In the genomic region with DNA sequence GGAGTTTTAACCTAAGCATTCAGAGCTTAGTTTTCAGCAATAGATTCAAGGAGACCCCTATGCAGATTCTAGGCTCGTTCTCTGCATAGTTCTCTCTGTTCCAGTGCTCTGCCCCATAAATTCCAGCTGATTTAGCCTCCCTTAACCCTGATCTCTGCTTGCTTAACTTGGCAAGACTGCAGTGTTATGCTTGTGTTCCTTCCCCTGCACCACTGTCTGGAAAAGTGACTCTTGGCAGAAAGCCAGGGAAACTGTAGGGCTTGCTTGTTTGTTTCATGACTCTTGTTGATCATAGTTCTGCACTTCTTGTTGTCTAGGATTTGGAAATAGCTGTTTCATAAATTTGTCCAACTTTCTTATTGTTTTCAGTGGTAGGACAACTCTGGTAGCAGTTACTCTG, we compare ENCODE assay signal across 16 cellular contexts. TPM values are rescaled to one million over a fixed set of nuclear protein-coding genes. Genes with fewer than 3 reads are reported as not detected.
DNase-seq lines count a peak whose midpoint lies in the region; ATAC-seq and TF ChIP-seq lines count a peak whose summit lies in the region.
"Had no signal": no experiment of that assay in that cellular context is flagged by ENCODE, and none has a peak within 500 bp of the region (broad histone marks: within the 10 kb centered on the region; RNA-seq: fewer than 3 reads in every experiment).

No MANE protein-coding gene starts in this region.

- no peak overlapping the region for H2AFZ ChIP-seq in neural progenitor cell (replicated peaks)
- H2AFZ ChIP-seq: parathyroid adenoma had no signal

- peaks cover 29% of the 10 kb centered on the region for H3K27me3 Mint-ChIP-seq in CD4-positive, alpha-beta T cell
- H3K27me3 Mint-ChIP-seq in neural progenitor cell (ENCODE audit: insufficient read depth, low read depth), result peaks cover 6% of the 10 kb centered on the region

- no peaks in the 10 kb centered on the region for H3K36me3 ChIP-seq in brain microvascular endothelial cell (replicated peaks)
- H3K36me3 ChIP-seq in neural progenitor cell, result no peaks in the 10 kb centered on the region
- H3K36me3 ChIP-seq: SJCRH30, upper lobe of left lung had no signal

- H3K79me2 ChIP-seq in neural progenitor cell (ENCODE audit: low read depth), result no peaks in the 10 kb centered on the region
- H3K79me2 ChIP-seq: parathyroid adenoma had no signal

- TF ChIP-seq CTCF in brain microvascular endothelial cell (IDR thresholded peaks at IDR 0.05; ENCODE audit: low read depth, low read length, missing control alignments) (no peak), neural progenitor cell (IDR thresholded peaks at IDR 0.05) (no peak)
- TF ChIP-seq CTCF in CD4-positive, alpha-beta T cell (IDR thresholded peaks at IDR 0.05), result no peak

- H4K20me1 ChIP-seq in neural progenitor cell (ENCODE audit: low read depth), result no peaks in the 10 kb centered on the region

- no peak overlapping the region for H3K27ac Mint-ChIP-seq in CD4-positive, alpha-beta T cell
- no peak overlapping the region for H3K27ac Mint-ChIP-seq in neural progenitor cell
- H3K27ac Mint-ChIP-seq: activated CD4-positive, alpha-beta T cell treated with anti-CD3 and anti-CD28 coated beads for 36 hours; activated naive CD4-positive, alpha-beta T cell treated with anti-CD3 and anti-CD28 coated beads for 36 hours; endodermal cell; immature natural killer cell had no signal

- no peaks in the 10 kb centered on the region for H3F3A ChIP-seq in neural progenitor cell (ENCODE audit: low read depth)

- in situ Hi-C loops in brain microvascular endothelial cell (cut with HindIII; ENCODE audit: low pct_ligation_motif_present, low sequenced_read_pairs), result no loop called here

- ATAC-seq in left ventricle myocardium superior, result peak; percentile 91
- ATAC-seq in GM21619 (IDR thresholded peaks at IDR 0.05; ENCODE audit: unreplicated experiment), result no peak
- ATAC-seq in CD4-positive, alpha-beta T cell (ENCODE audit: poor library complexity), result no peak
- ATAC-seq: activated CD4-positive, alpha-beta T cell treated with anti-CD3 and anti-CD28 coated beads for 36 hours had no signal

- intact Hi-C loops in left ventricle myocardium superior (cut with micrococcal nuclease), result no loop called here
- intact Hi-C loops in CD4-positive, alpha-beta T cell (cut with DNase I, micrococcal nuclease), result no loop called here

- POLR2A ChIA-PET in CD4-positive, alpha-beta T cell (lab: Charles Lee), result no interaction called here

- DNase-seq in LoVo (ENCODE audit: low spot score) (peak; percentile 14), brain microvascular endothelial cell (peak; percentile 76), left ventricle myocardium superior (no peak), skeletal muscle cell (ENCODE audit: low read depth) (peak; percentile 68), neural progenitor cell (ENCODE audit: low spot score) (no peak)
- DNase-seq in CD4-positive, alpha-beta T cell, result no peak
- DNase-seq in activated T-cell treated with anti-CD3 and anti-CD28 coated beads, Interleukin-2, amount 50 U/mL, for 1 hour, result no peak
- DNase-seq: activated CD4-positive, alpha-beta T cell treated with anti-CD3 and anti-CD28 coated beads for 36 hours; activated naive CD4-positive, alpha-beta T cell treated with anti-CD3 and anti-CD28 coated beads for 36 hours; endodermal cell; immature natural killer cell; NCI-H2029 treated with DMSO at 0.1 percent for 48 hours; upper lobe of left lung had no signal

- H3K4me3 ChIP-seq in brain microvascular endothelial cell (ENCODE audit: low read depth, low read length) (no peak overlapping the region), skeletal muscle cell (ENCODE audit: low read depth, low read length) (no peak overlapping the region), neural progenitor cell (no peak overlapping the region)
- H3K4me3 ChIP-seq: SJCRH30, upper lobe of left lung had no signal

- H3K27me3 ChIP-seq in brain microvascular endothelial cell (replicated peaks) (no peaks in the 10 kb centered on the region), neural progenitor cell (no peaks in the 10 kb centered on the region)
- no peaks in the 10 kb centered on the region for H3K27me3 ChIP-seq in CD4-positive, alpha-beta T cell (ENCODE audit: control insufficient read depth, insufficient read depth, low read length)
- H3K27me3 ChIP-seq: upper lobe of left lung had no signal

- H3K4me3 Mint-ChIP-seq in CD4-positive, alpha-beta T cell, result no peak overlapping the region
- H3K4me3 Mint-ChIP-seq in neural progenitor cell, result no peak overlapping the region
- H3K4me3 Mint-ChIP-seq: activated CD4-positive, alpha-beta T cell treated with anti-CD3 and anti-CD28 coated beads for 36 hours; activated naive CD4-positive, alpha-beta T cell treated with anti-CD3 and anti-CD28 coated beads for 36 hours; endodermal cell; immature natural killer cell had no signal

- H3K9ac ChIP-seq in neural progenitor cell, result no peak overlapping the region
- H3K9ac ChIP-seq: parathyroid adenoma had no signal

- peaks cover 4% of the 10 kb centered on the region for H3K4me1 ChIP-seq in neural progenitor cell
- H3K4me1 ChIP-seq: SJCRH30 had no signal

- peak overlapping the region; percentile 59 for H3K27ac ChIP-seq in brain microvascular endothelial cell
- no peak overlapping the region for H3K27ac ChIP-seq in CD4-positive, alpha-beta T cell (ENCODE audit: low read depth, low read length)
- H3K27ac ChIP-seq in neural progenitor cell, result no peak overlapping the region
- H3K27ac ChIP-seq: parathyroid adenoma, SJCRH30 had no signal

- H3K4me2 ChIP-seq in neural progenitor cell, result no peak overlapping the region

- H3K9me3 Mint-ChIP-seq in CD4-positive, alpha-beta T cell, result no peaks in the 10 kb centered on the region
- H3K9me3 Mint-ChIP-seq in neural progenitor cell, result peaks cover 6% of the 10 kb centered on the region

- CTCF ChIA-PET in CD4-positive, alpha-beta T cell (lab: Charles Lee), result no interaction called here

- no peaks in the 10 kb centered on the region for H3K36me3 Mint-ChIP-seq in CD4-positive, alpha-beta T cell (ENCODE audit: low read depth)
- no peaks in the 10 kb centered on the region for H3K36me3 Mint-ChIP-seq in neural progenitor cell

- H3K9me3 ChIP-seq in CD4-positive, alpha-beta T cell (ENCODE audit: control insufficient read depth, low read length), result peaks cover 13% of the 10 kb centered on the region
- H3K9me3 ChIP-seq in neural progenitor cell (ENCODE audit: low read depth), result no peaks in the 10 kb centered on the region
- H3K9me3 ChIP-seq: upper lobe of left lung had no signal

- H3K4me1 Mint-ChIP-seq in CD4-positive, alpha-beta T cell (ENCODE audit: low read depth), result no peaks in the 10 kb centered on the region
- peaks cover 3% of the 10 kb centered on the region for H3K4me1 Mint-ChIP-seq in neural progenitor cell
- H3K4me1 Mint-ChIP-seq: activated CD4-positive, alpha-beta T cell treated with anti-CD3 and anti-CD28 coated beads for 36 hours; immature natural killer cell had no signal

RNA-seq across cellular contexts. Expression of a gene that starts 40.2 kb away (rescaled TPM):
- total RNA-seq in left ventricle myocardium superior (75.6 TPM), neural progenitor cell (ENCODE audit: low replicate concordance) (60.3 and 100 TPM in 2 replicates)
- total RNA-seq in CD4-positive, alpha-beta T cell, result 10 to 100 TPM; 12.9 to 16.8 TPM

RNA-seq across cellular contexts. Expression of a gene that starts 40.2 kb away (rescaled TPM):
- total RNA-seq in left ventricle myocardium superior (35.1 TPM), neural progenitor cell (ENCODE audit: low replicate concordance) (25.7 and 36.2 TPM in 2 replicates)
- total RNA-seq in CD4-positive, alpha-beta T cell, result 10 to 100 TPM; 13.2 to 15.1 TPM

Comparison
In these comparisons a context has a peak if more than half of its experiments do, and no peak if none do; other contexts are left out.
1. DNase-seq: peak in LoVo (single experiment), brain microvascular endothelial cell (single experiment) and skeletal muscle cell (single experiment); none in left ventricle myocardium superior (single experiment), CD4-positive, alpha-beta T cell (0 of 10), neural progenitor cell (single experiment) and activated T-cell treated with anti-CD3 and anti-CD28 coated beads, Interleukin-2, amount 50 U/mL, for 1 hour (single experiment).